19 cellular contexts compared by ENCODE assay signal in the genomic region with DNA sequence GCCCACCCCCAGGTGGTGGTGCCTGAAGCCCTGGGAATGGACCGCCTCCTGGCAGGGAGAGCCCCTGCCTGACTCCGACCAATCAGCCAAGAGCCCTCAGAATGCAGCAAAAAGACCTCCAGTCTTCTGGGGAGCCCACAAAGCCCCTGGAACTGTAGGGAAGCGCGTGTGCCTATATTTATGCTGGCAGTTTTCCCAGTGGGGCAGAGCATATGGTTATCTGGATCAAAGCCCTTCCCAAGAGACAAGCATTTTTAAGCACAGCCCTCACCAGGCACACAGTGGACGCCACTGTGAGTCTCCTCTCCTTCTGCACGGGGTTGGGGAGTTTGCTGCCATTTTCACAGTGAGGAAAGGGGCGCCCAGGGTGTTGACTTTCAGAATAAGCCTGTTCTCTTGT.
DNase-seq lines count a peak whose midpoint lies in the region; ATAC-seq lines count a peak whose summit lies in the region.
"Had no signal": no experiment of that assay in that cellular context is flagged by ENCODE, and none has a peak within 500 bp of the region (broad histone marks: within the 10 kb centered on the region; RNA-seq: fewer than 3 reads in every experiment).

No MANE protein-coding gene starts in this region.

- intact Hi-C loops in naive thymus-derived CD4-positive, alpha-beta T cell (cut with micrococcal nuclease) = no loop called here

- peak overlapping the region in 3 of 11 experiments; percentile 55 to 65 (median 61); a peak in 4 of 22 replicates for H3K27ac ChIP-seq in BLaER1 treated with 17β-estradiol and CSF1 and Interleukin-3, amounts not matched to agents 10 nM and 100 nM
- no peak overlapping the region for H3K27ac ChIP-seq in neuronal stem cell (replicated peaks; ENCODE audit: low read length)
- no peak overlapping the region for H3K27ac ChIP-seq in naive thymus-derived CD4-positive, alpha-beta T cell (ENCODE audit: low read depth, low read length)
- H3K27ac ChIP-seq: Peyer's patch, testis, vagina, VCaP had no signal

- no peak overlapping the region for H4K91ac ChIP-seq in neuronal stem cell (ENCODE audit: low read depth, low read length, poor library complexity)

- H2BK5ac ChIP-seq in neuronal stem cell (ENCODE audit: low read length) = peak overlapping the region; percentile 3

- peaks cover 83 to 100% (median 100%) of the 10 kb centered on the region in 11 experiments for H4K20me1 ChIP-seq in BLaER1 treated with 17β-estradiol and CSF1 and Interleukin-3, amounts not matched to agents 10 nM and 100 nM

- H4K8ac ChIP-seq in neuronal stem cell (ENCODE audit: low read depth, low read length) = no peak overlapping the region

- POLR2A ChIA-PET in naive thymus-derived CD4-positive, alpha-beta T cell (lab: Charles Lee) = no interaction called here

- H3K9me3 Mint-ChIP-seq in activated T-helper 17 cell treated with anti-CD3 and anti-CD28 coated beads, Interleukin-2, amount 50 U/mL, for 72 hours = no peaks in the 10 kb centered on the region
- no peaks in the 10 kb centered on the region for H3K9me3 Mint-ChIP-seq in naive thymus-derived CD4-positive, alpha-beta T cell
- H3K9me3 Mint-ChIP-seq: activated CD4-positive, alpha-beta T cell treated with anti-CD3 and anti-CD28 coated beads, Interleukin-2, amount 10 ng/mL, durations not matched to agents 7 days and 5 days; CD4-positive, CD25-positive, alpha-beta regulatory T cell; dendritic cell treated with granulocyte-macrophage colony-stimulating factor and Interleukin-4, amounts not matched to agents 40 ng/mL and 50 ng/mL, for 4 days had no signal

- no peak overlapping the region for H3K4me3 Mint-ChIP-seq in activated T-helper 17 cell treated with anti-CD3 and anti-CD28 coated beads, Interleukin-2, amount 50 U/mL, for 72 hours
- no peak overlapping the region for H3K4me3 Mint-ChIP-seq in naive thymus-derived CD4-positive, alpha-beta T cell
- H3K4me3 Mint-ChIP-seq: activated CD4-positive, alpha-beta T cell treated with anti-CD3 and anti-CD28 coated beads, Interleukin-2, amount 10 ng/mL, durations not matched to agents 7 days and 5 days; CD4-positive, CD25-positive, alpha-beta regulatory T cell; dendritic cell treated with granulocyte-macrophage colony-stimulating factor and Interleukin-4, amounts not matched to agents 40 ng/mL and 50 ng/mL, for 4 days had no signal

- H2BK120ac ChIP-seq in neuronal stem cell (ENCODE audit: low read depth, low read length) = no peak overlapping the region

- H3K4me1 ChIP-seq in BLaER1 treated with 17β-estradiol and CSF1 and Interleukin-3, amounts not matched to agents 10 nM and 100 nM = peaks cover 93 to 100% (median 100%) of the 10 kb centered on the region in 10 experiments
- no peaks in the 10 kb centered on the region for H3K4me1 ChIP-seq in neuronal stem cell (ENCODE audit: control insufficient read depth in 2 of 2, insufficient read depth in 1 of 2, low read depth in 1 of 2, low read length in 2 of 2)
- peaks cover 2 to 3% of the 10 kb centered on the region in 2 donors for H3K4me1 ChIP-seq in naive thymus-derived CD4-positive, alpha-beta T cell (ENCODE audit: control insufficient read depth in 2 of 2, insufficient read depth in 2 of 2, low read length in 2 of 2)
- H3K4me1 ChIP-seq: testis had no signal

- H3K18ac ChIP-seq in neuronal stem cell (ENCODE audit: low read length) = no peak overlapping the region

- peaks cover 3% of the 10 kb centered on the region for H3K4me1 Mint-ChIP-seq in activated T-helper 17 cell treated with anti-CD3 and anti-CD28 coated beads, Interleukin-2, amount 50 U/mL, for 72 hours
- peaks cover 3 to 11% (median 9%) of the 10 kb centered on the region in 7 donors for H3K4me1 Mint-ChIP-seq in naive thymus-derived CD4-positive, alpha-beta T cell

- CTCF ChIA-PET in naive thymus-derived CD4-positive, alpha-beta T cell (lab: Charles Lee) = no interaction called here

- H3K27me3 ChIP-seq in BLaER1 treated with 17β-estradiol and CSF1 and Interleukin-3, amounts not matched to agents 10 nM and 100 nM = no peaks in the 10 kb centered on the region
- H3K27me3 ChIP-seq in neuronal stem cell (ENCODE audit: control insufficient read depth in 3 of 3, insufficient read depth in 3 of 3, low read depth in 1 of 3, low read length in 3 of 3) = no peaks in the 10 kb centered on the region
- H3K27me3 ChIP-seq in naive thymus-derived CD4-positive, alpha-beta T cell (ENCODE audit: control insufficient read depth in 2 of 2, insufficient read depth in 2 of 2, low read length in 2 of 2) = no peaks in the 10 kb centered on the region
- H3K27me3 ChIP-seq: Peyer's patch, testis, vagina had no signal

- no peak overlapping the region for H2AFZ ChIP-seq in neuronal stem cell (ENCODE audit: low read length)

- peak overlapping the region; percentile 74 to 99 (median 94) for H3K4me2 ChIP-seq in BLaER1 treated with 17β-estradiol and CSF1 and Interleukin-3, amounts not matched to agents 10 nM and 100 nM
- no peak overlapping the region for H3K4me2 ChIP-seq in neuronal stem cell (ENCODE audit: insufficient read depth, low read length, poor library complexity, severe bottlenecking)

- no peak overlapping the region for H2BK12ac ChIP-seq in neuronal stem cell (ENCODE audit: low read length)

- no peak overlapping the region for H3K4ac ChIP-seq in neuronal stem cell (ENCODE audit: low read length)

- H3K27me3 Mint-ChIP-seq in activated T-helper 17 cell treated with anti-CD3 and anti-CD28 coated beads, Interleukin-2, amount 50 U/mL, for 72 hours = no peaks in the 10 kb centered on the region
- H3K27me3 Mint-ChIP-seq in naive thymus-derived CD4-positive, alpha-beta T cell = no peaks in the 10 kb centered on the region
- H3K27me3 Mint-ChIP-seq: activated CD4-positive, alpha-beta T cell treated with anti-CD3 and anti-CD28 coated beads, Interleukin-2, amount 10 ng/mL, durations not matched to agents 7 days and 5 days; CD4-positive, CD25-positive, alpha-beta regulatory T cell; dendritic cell treated with granulocyte-macrophage colony-stimulating factor and Interleukin-4, amounts not matched to agents 40 ng/mL and 50 ng/mL, for 4 days had no signal

- H3K36me3 ChIP-seq in BLaER1 treated with 17β-estradiol and CSF1 and Interleukin-3, amounts not matched to agents 10 nM and 100 nM = peaks cover 14 to 100% (median 60%) of the 10 kb centered on the region in 11 experiments; a peak in 21 of 22 replicates
- peaks cover 44 to 91% of the 10 kb centered on the region in 2 donors for H3K36me3 ChIP-seq in neuronal stem cell (replicated peaks in 1 of 2; ENCODE audit: control insufficient read depth in 2 of 2, insufficient read depth in 2 of 2, low read length in 2 of 2)
- peaks cover 0 to 95% (median 27%) of the 10 kb centered on the region in 3 experiments for H3K36me3 ChIP-seq in naive thymus-derived CD4-positive, alpha-beta T cell (ENCODE audit: control insufficient read depth in 2 of 3, insufficient read depth in 3 of 3, low read length in 3 of 3)

- no peak overlapping the region for H3K23ac ChIP-seq in neuronal stem cell (ENCODE audit: low read depth, low read length, poor library complexity)

- H3K9me3 ChIP-seq in BLaER1 treated with 17β-estradiol and CSF1 and Interleukin-3, amounts not matched to agents 10 nM and 100 nM (replicated peaks in 1 of 11) = no peaks in the 10 kb centered on the region
- peaks cover 0 to 2% of the 10 kb centered on the region in 2 donors for H3K9me3 ChIP-seq in neuronal stem cell (replicated peaks in 1 of 2; ENCODE audit: control insufficient read depth in 2 of 2, insufficient read depth in 1 of 2, low read depth in 1 of 2, low read length in 2 of 2)
- H3K9me3 ChIP-seq in naive thymus-derived CD4-positive, alpha-beta T cell (ENCODE audit: control insufficient read depth in 2 of 3, low read length in 3 of 3) = no peaks in the 10 kb centered on the region
- H3K9me3 ChIP-seq: Peyer's patch, testis, vagina had no signal

- peak; percentile 71 for DNase-seq in DMS 273 treated with DMSO at 0.1 percent for 48 hours (lab: John Stamatoyannopoulos, UW)
- DNase-seq in neuronal stem cell (ENCODE audit: low spot score) = no peak
- DNase-seq in ecto neural progenitor cell (ENCODE audit: low spot score) = no peak
- DNase-seq in glomerular visceral epithelial cell (ENCODE audit: extremely low spot score) = no peak
- no peak for DNase-seq in naive thymus-derived CD4-positive, alpha-beta T cell
- DNase-seq: activated CD4-positive, alpha-beta T cell treated with anti-CD3 and anti-CD28 coated beads, Interleukin-2, amount 10 ng/mL, durations not matched to agents 7 days and 5 days; activated naive CD4-positive, alpha-beta T cell treated with anti-CD3 and anti-CD28 coated beads, Interleukin-2, amount 50 U/mL, for 16 hours; CD4-positive, CD25-positive, alpha-beta regulatory T cell; GF-D8; NCI-H2107; nucleus accumbens; Peyer's patch; testis had no signal

- H3K9ac ChIP-seq in BLaER1 treated with 17β-estradiol and CSF1 and Interleukin-3, amounts not matched to agents 10 nM and 100 nM = peak overlapping the region in 6 of 11 experiments; percentile 46 to 64 (median 58); a peak in 10 of 22 replicates
- H3K9ac ChIP-seq in neuronal stem cell (ENCODE audit: low read depth, low read length, poor library complexity) = no peak overlapping the region

- no CpG with 5 or more reads among the region's 7 CpGs for WGBS in neuronal stem cell (ENCODE audit: extremely low coverage in 2 of 2, insufficient read length in 2 of 2, insufficient replicate concordance in 1 of 2), 2 donors

- H3K4me3 ChIP-seq in BLaER1 treated with 17β-estradiol and CSF1 and Interleukin-3, amounts not matched to agents 10 nM and 100 nM = peak overlapping the region in 3 of 10 experiments; percentile 16 to 33 (median 19); a peak in 5 of 20 replicates
- H3K4me3 ChIP-seq in neuronal stem cell (ENCODE audit: low read length in 2 of 2) = no peak overlapping the region
- no peak overlapping the region for H3K4me3 ChIP-seq in naive thymus-derived CD4-positive, alpha-beta T cell (ENCODE audit: low read length)
- H3K4me3 ChIP-seq: Peyer's patch, testis, vagina had no signal

- H3K36me3 Mint-ChIP-seq in activated T-helper 17 cell treated with anti-CD3 and anti-CD28 coated beads, Interleukin-2, amount 50 U/mL, for 72 hours (ENCODE audit: low read depth) = peaks cover 66% of the 10 kb centered on the region
- H3K36me3 Mint-ChIP-seq in naive thymus-derived CD4-positive, alpha-beta T cell = peaks cover 0 to 13% (median 5%) of the 10 kb centered on the region in 5 donors

- peaks cover 5% of the 10 kb centered on the region for H3K79me1 ChIP-seq in neuronal stem cell (ENCODE audit: low read depth, low read length)

- H2AK5ac ChIP-seq in neuronal stem cell (ENCODE audit: low read depth, low read length) = no peak overlapping the region

- no peak overlapping the region for H2BK15ac ChIP-seq in neuronal stem cell (ENCODE audit: low read length)

- ATAC-seq in activated T-helper 17 cell treated with anti-CD3 and anti-CD28 coated beads, Interleukin-2, amount 50 U/mL, for 72 hours (replicated peaks) = no peak
- ATAC-seq in naive thymus-derived CD4-positive, alpha-beta T cell = no peak
- ATAC-seq: HCT116 had no signal

- no peak overlapping the region for H3K14ac ChIP-seq in neuronal stem cell (ENCODE audit: low read length)

- peak overlapping the region; percentile 65 for H3K27ac Mint-ChIP-seq in activated T-helper 17 cell treated with anti-CD3 and anti-CD28 coated beads, Interleukin-2, amount 50 U/mL, for 72 hours
- H3K27ac Mint-ChIP-seq in naive thymus-derived CD4-positive, alpha-beta T cell = peak overlapping the region in 2 of 9 donors; percentile 38 to 77
- H3K27ac Mint-ChIP-seq: dendritic cell treated with granulocyte-macrophage colony-stimulating factor and Interleukin-4, amounts not matched to agents 40 ng/mL and 50 ng/mL, for 4 days had no signal
